Comparison of ENCODE assay signal across 8 cellular contexts in the genomic region with DNA sequence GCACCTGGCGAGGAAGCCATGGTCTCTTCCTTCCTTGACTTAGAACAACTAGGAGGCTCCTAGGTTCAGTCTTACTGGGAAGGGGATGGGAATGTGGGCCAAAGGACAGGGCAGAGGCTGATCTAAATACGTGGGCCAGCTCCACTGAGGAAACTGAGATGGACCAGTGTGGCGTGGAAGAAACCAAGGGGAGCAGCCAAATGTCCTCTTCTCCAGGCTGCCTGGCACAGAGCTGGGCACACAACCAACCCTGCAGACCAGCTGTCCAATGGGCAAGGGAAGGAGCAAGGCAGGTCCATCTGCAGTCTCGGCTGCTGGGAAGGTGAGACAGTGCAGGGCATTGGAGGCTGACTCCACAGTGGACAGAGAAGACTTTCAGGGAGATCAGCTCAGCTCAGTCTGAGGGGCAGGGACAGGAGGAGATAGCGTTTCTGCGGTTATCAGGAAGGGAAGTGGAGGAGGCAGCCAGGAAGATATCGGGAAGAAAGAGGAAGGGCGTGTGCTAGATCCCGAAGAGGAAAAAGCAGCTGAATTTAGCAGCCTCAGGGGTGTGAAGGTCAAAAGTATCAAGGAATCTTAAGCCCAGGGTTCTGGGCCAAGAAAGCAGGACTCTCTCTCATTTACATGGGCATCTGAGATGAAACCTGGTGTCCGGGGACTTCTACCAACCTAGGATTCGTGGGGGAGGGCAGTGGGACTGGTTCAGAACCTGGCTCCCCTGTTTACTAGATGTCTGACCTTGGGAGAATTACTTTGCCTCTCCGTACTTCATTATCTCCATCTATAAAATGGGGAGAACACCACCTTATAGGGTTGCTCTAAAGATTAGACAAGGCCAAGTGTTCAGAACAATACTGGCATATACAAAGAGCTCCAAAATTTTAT. TPM values are rescaled to one million over a fixed set of nuclear protein-coding genes. Genes with fewer than 3 reads are reported as not detected.
DNase-seq lines count a peak whose midpoint lies in the region; ATAC-seq and TF ChIP-seq lines count a peak whose summit lies in the region.
"Had no signal": no experiment of that assay in that cellular context is flagged by ENCODE, and none has a peak within 500 bp of the region (broad histone marks: within the 10 kb centered on the region; RNA-seq: fewer than 3 reads in every experiment).

No MANE protein-coding gene starts in this region.

- WGBS in body of pancreas, 2 donors = 18% methylated on average over 12 of the region's 12 CpGs
- WGBS in right lobe of liver (ENCODE audit: insufficient coverage, low coverage, low lambda C conversion rate, missing lambda C conversion rate) = 49% methylated on average over 12 of the region's 12 CpGs
- WGBS in testis, 2 donors = 38 to 44% methylated on average over 12 of the region's 12 CpGs

- intact Hi-C loops in body of pancreas (cut with DNase I) = no loop called here
- intact Hi-C loops in right lobe of liver (cut with DNase I) = no loop called here
- intact Hi-C loops in testis (cut with DNase I; ENCODE audit: low total_unique reads) = no loop called here

- H3K27ac ChIP-seq in body of pancreas (peak overlapping the region; percentile 84 to 96 (median 90)), right lobe of liver (peak overlapping the region; percentile 24 to 97 (median 83)), testis (peak overlapping the region; percentile 91 to 93)

- TF ChIP-seq POLR2A in body of pancreas (IDR thresholded peaks at IDR 0.05) = no peak
- no peak for TF ChIP-seq POLR2A in right lobe of liver (IDR thresholded peaks at IDR 0.05)
- no peak for TF ChIP-seq POLR2A in testis (IDR thresholded peaks at IDR 0.05)

- no peaks in the 10 kb centered on the region for H3K36me3 ChIP-seq in body of pancreas (replicated peaks in 1 of 2; ENCODE audit: insufficient read depth in 1 of 2, low read depth in 2 of 2)
- H3K36me3 ChIP-seq in right lobe of liver = no peaks in the 10 kb centered on the region
- no peaks in the 10 kb centered on the region for H3K36me3 ChIP-seq in testis (ENCODE audit: low read depth, missing control alignments)

- ATAC-seq in body of pancreas (no peak), right lobe of liver (peak in 1 of 4 donors; percentile 9)

- H3K4me3 ChIP-seq in body of pancreas (no peak overlapping the region), right lobe of liver (peak overlapping the region in 1 of 3 donors; percentile 46), testis (no peak overlapping the region)

- DNase-seq in LHCN-M2 (ENCODE audit: low read depth) = peak; percentile 55
- peak in 2 of 4 donors; percentile 42 to 44 for DNase-seq in body of pancreas
- DNase-seq in right lobe of liver = peak in 2 of 3 donors; percentile 75 to 79
- peak; percentile 60 for DNase-seq in testis
- no peak for DNase-seq in EL
- no peak for DNase-seq in SIG-M5 (lab: John Stamatoyannopoulos, UW)
- DNase-seq in AML-193 (lab: John Stamatoyannopoulos, UW) = no peak
- DNase-seq: NCI-H446 had no signal

- H3K4me1 ChIP-seq in body of pancreas (peaks cover 88% of the 10 kb centered on the region), right lobe of liver (peaks cover 0 to 76% (median 29%) of the 10 kb centered on the region in 4 donors), testis (peaks cover 54% of the 10 kb centered on the region)

- H3K27me3 ChIP-seq in body of pancreas (no peaks in the 10 kb centered on the region), right lobe of liver (no peaks in the 10 kb centered on the region), testis (no peaks in the 10 kb centered on the region)

- H3K9me3 ChIP-seq in body of pancreas (no peaks in the 10 kb centered on the region), right lobe of liver (no peaks in the 10 kb centered on the region), testis (no peaks in the 10 kb centered on the region)

- TF ChIP-seq CTCF in body of pancreas (IDR thresholded peaks at IDR 0.05) (no peak), right lobe of liver (IDR thresholded peaks at IDR 0.05) (no peak), testis (IDR thresholded peaks at IDR 0.05) (no peak)

RNA-seq across cellular contexts. Expression of a gene that starts 1.8 kb away (rescaled TPM):
- 76.8 and 77.4 TPM in 2 replicates for total RNA-seq in LHCN-M2 (2014; rRNA removed)
- polyA plus RNA-seq in LHCN-M2 (2012) = 61.9 TPM
- total RNA-seq in body of pancreas = 100 to 1,000 TPM; 120 to 205 TPM
- 10 to 100 TPM; 20.3 to 88.9 (median 46.4) TPM for total RNA-seq in right lobe of liver
- 100 to 1,000 TPM; 137 to 185 TPM for total RNA-seq in testis
- polyA plus RNA-seq in testis (ENCODE audit: insufficient read depth, low read depth, low replicate concordance) = 105 TPM

Comparison
In these comparisons a context has a peak if more than half of its experiments do, and no peak if none do; other contexts are left out.
1. DNase-seq: peak in LHCN-M2 (single experiment), right lobe of liver (2 of 3) and testis (single experiment); none in EL (single experiment), SIG-M5 (single experiment) and AML-193 (0 of 2).
2. Peak in every context shown above with its lines, with median percentiles within 50 percentile points of each other: H3K27ac ChIP-seq.